ENCODE assay signal across 23 cellular contexts in genomic region chr18:8751692-8752091, GRCh38. TPM values are rescaled to one million over a fixed set of nuclear protein-coding genes. Genes with fewer than 3 reads are reported as not detected.
DNase-seq lines count a peak whose midpoint lies in the region; TF ChIP-seq lines count a peak whose summit lies in the region.
"Had no signal": no experiment of that assay in that cellular context is flagged by ENCODE, and none has a peak within 500 bp of the region (broad histone marks: within the 10 kb centered on the region; RNA-seq: fewer than 3 reads in every experiment).

No MANE protein-coding gene starts in this region.

- in situ Hi-C loops in mammary epithelial cell (cut with MboI; ENCODE audit: low sequenced_read_pairs in 2 of 2) = no loop called here

- H3K36me3 Mint-ChIP-seq in MCF 10A (ENCODE audit: insufficient read depth, unreplicated experiment) = no peaks in the 10 kb centered on the region
- H3K36me3 Mint-ChIP-seq: naive thymus-derived CD8-positive, alpha-beta T cell had no signal

- H3K4me1 Mint-ChIP-seq in MCF 10A (ENCODE audit: insufficient read depth, unreplicated experiment) = peaks cover 11% of the 10 kb centered on the region

- H3K36me3 ChIP-seq in mammary epithelial cell (ENCODE audit: insufficient read depth, low read length) (no peaks in the 10 kb centered on the region), muscle layer of colon (ENCODE audit: insufficient read depth, low read length) (peaks cover 7% of the 10 kb centered on the region), MG63 (peaks cover 50% of the 10 kb centered on the region)
- H3K36me3 ChIP-seq: spleen had no signal

- no peaks in the 10 kb centered on the region for H3K9me3 ChIP-seq in mammary epithelial cell (replicated peaks; ENCODE audit: insufficient read depth, low read length)
- no peaks in the 10 kb centered on the region for H3K9me3 ChIP-seq in muscle layer of colon (ENCODE audit: low read length)
- H3K9me3 ChIP-seq in MG63 = no peaks in the 10 kb centered on the region
- H3K9me3 ChIP-seq: spleen had no signal

- DNase-seq in MCF 10A (ENCODE audit: unreplicated experiment) (no peak), mammary epithelial cell (no peak), coronary artery (ENCODE audit: low spot score) (peak; percentile 38), COR-L47 (lab: John Stamatoyannopoulos, UW) (no peak), MG63 (no peak), NCI-H2196 treated with DMSO at 0.1 percent for 48 hours (lab: John Stamatoyannopoulos, UW; ENCODE audit: unreplicated experiment) (no peak), middle frontal gyrus (ENCODE audit: extremely low spot score, low spot score) (no peak)
- DNase-seq: activated B cell treated with CpG ODN at 0.5 μM for 24 hours; activated CD8-positive, alpha-beta memory T cell treated with anti-CD3 and anti-CD28 coated beads for 24 hours; activated naive CD8-positive, alpha-beta T cell treated with anti-CD3 and anti-CD28 coated beads, Interleukin-2, amount 50 U/mL, for 24 hours; caudate nucleus; CD4-positive, alpha-beta T cell; DND-41; effector CD4-positive, alpha-beta T cell; left ventricle myocardium superior; naive thymus-derived CD8-positive, alpha-beta T cell; NCI-H1694; posterior cingulate gyrus; SHP77; spleen had no signal

- peaks cover 9% of the 10 kb centered on the region for H3K4me1 ChIP-seq in mammary epithelial cell (ENCODE audit: insufficient read depth, low read length)
- peaks cover 60% of the 10 kb centered on the region for H3K4me1 ChIP-seq in muscle layer of colon (ENCODE audit: insufficient read depth, low read length)

- H3K27ac ChIP-seq in mammary epithelial cell (ENCODE audit: insufficient read depth, low read depth, low read length) = no peak overlapping the region
- no peak overlapping the region for H3K27ac ChIP-seq in coronary artery
- peak overlapping the region; percentile 77 for H3K27ac ChIP-seq in muscle layer of colon (ENCODE audit: low read depth, low read length)
- H3K27ac ChIP-seq: spleen had no signal

- H2AFZ ChIP-seq in mammary epithelial cell (ENCODE audit: low read depth, low read length) = no peak overlapping the region

- no peaks in the 10 kb centered on the region for H3K9me3 Mint-ChIP-seq in MCF 10A (ENCODE audit: unreplicated experiment)
- H3K9me3 Mint-ChIP-seq: activated B cell treated with CpG ODN at 0.5 μM for 24 hours; activated naive CD8-positive, alpha-beta T cell treated with anti-CD3 and anti-CD28 coated beads, Interleukin-2, amount 50 U/mL, for 24 hours; activated T-helper 1 cell treated with anti-CD3 and anti-CD28 coated beads, Interleukin-12 subunit alpha, Interleukin-12 subunit beta, Interleukin-2, Interleukin-4 antibody, amounts not matched to agents 30 ng/mL and 10 ng/mL and 1 ng/mL, durations not matched to agents 14 hours and 24 hours and 36 hours; CD4-positive, alpha-beta T cell; naive thymus-derived CD8-positive, alpha-beta T cell; T-helper 1 cell treated with Interleukin-12 subunit alpha and Interleukin-12 subunit beta and Interleukin-4 antibody, amounts not matched to agents 30 μg/mL and 1 μg/mL, for 36 hours had no signal

- H3K9ac ChIP-seq in mammary epithelial cell (ENCODE audit: insufficient read depth, low read length) (no peak overlapping the region), muscle layer of colon (ENCODE audit: low read length) (no peak overlapping the region)

- intact Hi-C loops in MCF 10A (cut with micrococcal nuclease) = no loop called here
- intact Hi-C loops in mammary epithelial cell (cut with micrococcal nuclease) = no loop called here

- POLR2A ChIA-PET in MCF 10A (lab: Yijun Ruan, JAX) = no interaction called here

- BruUV-seq in MCF 10A (replicated peaks; lab: Mats Ljungman, UMichigan) (no TSS peak), mammary epithelial cell (replicated peaks; lab: Mats Ljungman, UMichigan) (no TSS peak)

- dilution Hi-C loops in mammary epithelial cell (cut with HindIII; ENCODE audit: low sequenced_read_pairs) = no loop called here

- 96% methylated on average over 9 of the region's 9 CpGs for WGBS in mammary epithelial cell (ENCODE audit: low coverage, missing lambda C conversion rate)

- peak overlapping the region; percentile 66 for H3K27ac Mint-ChIP-seq in MCF 10A (ENCODE audit: low read depth, unreplicated experiment)
- H3K27ac Mint-ChIP-seq: activated B cell treated with CpG ODN at 0.5 μM for 24 hours; activated naive CD8-positive, alpha-beta T cell treated with anti-CD3 and anti-CD28 coated beads, Interleukin-2, amount 50 U/mL, for 24 hours; activated T-helper 1 cell treated with anti-CD3 and anti-CD28 coated beads, Interleukin-12 subunit alpha, Interleukin-12 subunit beta, Interleukin-2, Interleukin-4 antibody, amounts not matched to agents 30 ng/mL and 10 ng/mL and 1 ng/mL, durations not matched to agents 14 hours and 24 hours and 36 hours; CD4-positive, alpha-beta T cell; naive thymus-derived CD8-positive, alpha-beta T cell; T-helper 1 cell treated with Interleukin-12 subunit alpha and Interleukin-12 subunit beta and Interleukin-4 antibody, amounts not matched to agents 30 μg/mL and 1 μg/mL, for 36 hours had no signal

- H3K27me3 ChIP-seq in mammary epithelial cell (ENCODE audit: insufficient read depth, low read length) = no peaks in the 10 kb centered on the region
- no peaks in the 10 kb centered on the region for H3K27me3 ChIP-seq in muscle layer of colon (ENCODE audit: control insufficient read depth in 1 of 2, insufficient read depth in 2 of 2, low read length in 2 of 2)
- H3K27me3 ChIP-seq in MG63 = no peaks in the 10 kb centered on the region
- H3K27me3 ChIP-seq: spleen had no signal

- no peaks in the 10 kb centered on the region for H3K27me3 Mint-ChIP-seq in MCF 10A (ENCODE audit: insufficient read depth, unreplicated experiment)
- H3K27me3 Mint-ChIP-seq: activated B cell treated with CpG ODN at 0.5 μM for 24 hours; CD4-positive, alpha-beta T cell had no signal

- H3K4me2 ChIP-seq in mammary epithelial cell (ENCODE audit: insufficient read depth, low read depth, low read length) = no peak overlapping the region

- TF ChIP-seq CTCF in MCF 10A (IDR thresholded peaks at IDR 0.05; ENCODE audit: unreplicated experiment) (no peak), mammary epithelial cell (conservative IDR thresholded peaks at IDR 0.05 in 1 of 2, IDR thresholded peaks at IDR 0.05 in 1 of 2; ENCODE audit: extremely low read depth in 1 of 2, insufficient read depth in 1 of 2, low read depth in 1 of 2, low read length in 2 of 2) (no peak), coronary artery (IDR thresholded peaks at IDR 0.05) (no peak)

- CTCF ChIA-PET in MCF 10A (lab: Yijun Ruan, JAX) = no interaction called here
- CTCF ChIA-PET in mammary epithelial cell (lab: Charles Lee; ENCODE audit: low non-redundant PET) = no interaction called here

- peaks cover 61% of the 10 kb centered on the region for H3K79me2 ChIP-seq in mammary epithelial cell (ENCODE audit: insufficient read depth, low read length)

- H4K20me1 ChIP-seq in mammary epithelial cell (ENCODE audit: insufficient read depth, low read length) = no peaks in the 10 kb centered on the region

- H3K4me3 ChIP-seq in mammary epithelial cell (replicated peaks in 1 of 3; ENCODE audit: insufficient read depth in 1 of 3, low read depth in 2 of 3, low read length in 3 of 3) (no peak overlapping the region), coronary artery (no peak overlapping the region), muscle layer of colon (ENCODE audit: low read depth in 1 of 2, low read length in 2 of 2) (no peak overlapping the region), MG63 (no peak overlapping the region)
- H3K4me3 ChIP-seq: spleen had no signal

- no peak overlapping the region for H3K4me3 Mint-ChIP-seq in MCF 10A (ENCODE audit: unreplicated experiment)
- H3K4me3 Mint-ChIP-seq: activated B cell treated with CpG ODN at 0.5 μM for 24 hours; activated naive CD8-positive, alpha-beta T cell treated with anti-CD3 and anti-CD28 coated beads, Interleukin-2, amount 50 U/mL, for 24 hours; activated T-helper 1 cell treated with anti-CD3 and anti-CD28 coated beads, Interleukin-12 subunit alpha, Interleukin-12 subunit beta, Interleukin-2, Interleukin-4 antibody, amounts not matched to agents 30 ng/mL and 10 ng/mL and 1 ng/mL, durations not matched to agents 14 hours and 24 hours and 36 hours; CD4-positive, alpha-beta T cell; naive thymus-derived CD8-positive, alpha-beta T cell; T-helper 1 cell treated with Interleukin-12 subunit alpha and Interleukin-12 subunit beta and Interleukin-4 antibody, amounts not matched to agents 30 μg/mL and 1 μg/mL, for 36 hours had no signal

RNA-seq across cellular contexts. Expression of gene MTCL1, which starts 46.3 kb away (rescaled TPM):
- 11.6 and 19.8 TPM in 2 replicates for total RNA-seq in MCF 10A (2022)
- 10 to 100 TPM; 14.2 to 33.5 TPM for total RNA-seq in mammary epithelial cell
- polyA plus RNA-seq in mammary epithelial cell = 10.3 TPM
- polyA minus RNA-seq in mammary epithelial cell = 100 TPM
- total RNA-seq in MG63 (2014; rRNA removed; shearing (Covaris generic); ENCODE audit: low replicate concordance) = 15.1 and 28.9 TPM in 2 replicates
- polyA plus RNA-seq: naive thymus-derived CD8-positive, alpha-beta T cell had no signal
